In genomic region chr3:16900779-16901440, GRCh38 we compare ENCODE assay signal across 1 cellular context.
TF ChIP-seq lines count a peak whose summit lies in the region.

No MANE protein-coding gene starts in this region.

TF ChIP-seq in HEK293, 187 proteins besides CTCF, POLR2A, EP300 and RAD21 (continued from another document):
- TF ChIP-seq PRDM6 (tag by site-specific recombination; IDR thresholded peaks at IDR 0.05) (peak; percentile 47), SCRT1 (tag by site-specific recombination; IDR thresholded peaks at IDR 0.05; ENCODE audit: borderline replicate concordance) (peak; percentile 86), ZNF2 (tag by site-specific recombination; IDR thresholded peaks at IDR 0.05) (no peak), ZNF610 (tag by site-specific recombination; IDR thresholded peaks at IDR 0.05; ENCODE audit: borderline replicate concordance) (no peak), ZNF449 (tag by site-specific recombination; IDR thresholded peaks at IDR 0.05) (peak; percentile 67; the same call in 1 of the 2 replicates), ZNF692 (tag by site-specific recombination; IDR thresholded peaks at IDR 0.05) (no peak), ZSCAN18 (tag by site-specific recombination; IDR thresholded peaks at IDR 0.05) (no peak), ZBTB10 (tag by site-specific recombination; IDR thresholded peaks at IDR 0.05) (no peak), ZNF366 (tag by site-specific recombination; conservative IDR thresholded peaks at IDR 0.05) (no peak), ZNF202 (tag by site-specific recombination; IDR thresholded peaks at IDR 0.05; ENCODE audit: borderline replicate concordance) (no peak), ZNF292 (tag by site-specific recombination; IDR thresholded peaks at IDR 0.05; ENCODE audit: borderline replicate concordance, low read depth) (no peak), ZNF658 (tag by site-specific recombination; IDR thresholded peaks at IDR 0.05) (no peak), REPIN1 (tag by site-specific recombination; IDR thresholded peaks at IDR 0.05; ENCODE audit: low read depth) (no peak), ZNF132 (tag by site-specific recombination; IDR thresholded peaks at IDR 0.05; ENCODE audit: borderline replicate concordance) (no peak), ZNF223 (tag by site-specific recombination; IDR thresholded peaks at IDR 0.05) (no peak), ZNF433 (tag by site-specific recombination; IDR thresholded peaks at IDR 0.05; ENCODE audit: low read depth) (no peak), ZNF394 (tag by site-specific recombination; IDR thresholded peaks at IDR 0.05; ENCODE audit: borderline replicate concordance) (no peak), ZNF175 (tag by site-specific recombination; IDR thresholded peaks at IDR 0.05) (no peak), ZNF26 (tag by site-specific recombination; IDR thresholded peaks at IDR 0.05) (no peak), ZNF776 (tag by site-specific recombination; IDR thresholded peaks at IDR 0.05; ENCODE audit: borderline replicate concordance) (no peak), HOXC10 (CRISPR knock-in tag; IDR thresholded peaks at IDR 0.05) (no peak), ZNF221 (tag by site-specific recombination; IDR thresholded peaks at IDR 0.05; ENCODE audit: borderline replicate concordance) (no peak), ZNF138 (tag by site-specific recombination; IDR thresholded peaks at IDR 0.05; ENCODE audit: borderline replicate concordance) (no peak), ZNF654 (tag by site-specific recombination; IDR thresholded peaks at IDR 0.05; ENCODE audit: low read depth) (no peak), ZNF341 (tag by site-specific recombination; IDR thresholded peaks at IDR 0.05; ENCODE audit: low read depth) (no peak), BCL11A (tag by site-specific recombination; IDR thresholded peaks at IDR 0.05; ENCODE audit: low read depth) (no peak), ZFP41 (tag by site-specific recombination; IDR thresholded peaks at IDR 0.05; ENCODE audit: borderline replicate concordance) (no peak)
